Comparison of ENCODE assay signal across 8 cellular contexts in the genomic region with DNA sequence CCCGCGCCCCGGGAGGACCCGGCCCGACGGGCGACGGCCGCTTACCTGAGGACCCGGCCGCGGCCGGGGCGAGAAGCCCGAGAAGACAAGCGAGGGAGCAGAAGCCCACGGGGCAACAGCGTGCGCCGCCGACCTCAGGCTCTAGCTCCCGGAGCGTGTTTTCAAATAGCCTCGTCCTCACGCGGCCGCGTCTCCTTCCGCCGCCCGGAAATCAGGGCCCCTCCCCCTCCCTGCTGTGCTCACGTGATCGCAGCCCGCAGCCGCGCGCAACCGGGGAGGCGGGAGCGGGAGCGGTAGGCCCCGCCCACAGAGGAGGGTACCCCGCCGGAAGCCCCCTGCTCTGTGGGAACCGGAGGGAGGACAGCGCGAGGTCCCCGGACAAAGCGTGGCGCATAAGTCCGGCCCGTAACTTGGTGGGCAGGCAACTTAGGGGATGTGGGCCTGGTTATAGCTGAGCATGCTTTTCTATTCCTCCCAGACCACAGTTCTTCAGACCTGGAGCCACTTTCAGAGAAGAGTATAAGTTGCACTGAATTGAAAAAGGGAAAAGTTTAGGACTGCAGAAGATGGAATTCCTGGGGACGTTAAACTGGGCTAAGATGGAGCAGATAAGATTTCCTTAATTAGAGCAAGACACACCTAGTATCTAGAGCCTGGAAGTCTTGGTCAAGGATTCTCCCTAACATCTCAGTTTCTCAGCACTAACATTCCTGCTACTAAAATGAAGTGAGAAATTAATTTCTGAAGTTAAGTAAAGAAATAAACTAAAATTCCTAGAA.
DNase-seq lines count a peak whose midpoint lies in the region; ATAC-seq and TF ChIP-seq lines count a peak whose summit lies in the region.

A gene (minus strand): TSS at position 216 of the 779 bp plus-strand sequence. CDS start 3,579 bp downstream, outside the sequence.

- DNase-seq in AG08396 (ENCODE audit: low spot score) (peak; percentile 96), NCI-H345 treated with DMSO at 0.1 percent for 48 hours (lab: John Stamatoyannopoulos, UW; ENCODE audit: unreplicated experiment) (peak; percentile 81), cerebellar cortex (ENCODE audit: low spot score) (peak; percentile 78), islet precursor cell (peak; percentile 94)
- peak; percentile 74 for DNase-seq in activated CD4-positive, CD25-positive, alpha-beta regulatory T cell treated with anti-CD3 and anti-CD28 coated beads, Interleukin-2, amount 50 U/mL, for 16 hours (ENCODE audit: low read depth, low spot score)
- peak; percentile 87 for DNase-seq in stimulated activated CD4-positive, alpha-beta T cell treated with anti-CD3 and anti-CD28 coated beads, Interleukin-12 subunit alpha, Interleukin-12 subunit beta, amount 100 ng/mL, for 4 hours

- peak; percentile 84 for TF ChIP-seq POLR2A in GM18951 (IDR thresholded peaks at IDR 0.05; ENCODE audit: extremely low read depth, insufficient read depth, insufficient read length)

- in situ Hi-C loops in GM18951 (cut with MboI; ENCODE audit: low sequenced_read_pairs, unreplicated experiment), result no loop called here

- peak; percentile 88 for ATAC-seq in HG03196 (IDR thresholded peaks at IDR 0.05; ENCODE audit: unreplicated experiment)

Comparison
In these comparisons a context has a peak if more than half of its experiments do, and no peak if none do; other contexts are left out.
1. Peak in every context shown above with its lines: DNase-seq and ATAC-seq.